Comparison of ENCODE assay signal across 1 cellular context in the genomic region with DNA sequence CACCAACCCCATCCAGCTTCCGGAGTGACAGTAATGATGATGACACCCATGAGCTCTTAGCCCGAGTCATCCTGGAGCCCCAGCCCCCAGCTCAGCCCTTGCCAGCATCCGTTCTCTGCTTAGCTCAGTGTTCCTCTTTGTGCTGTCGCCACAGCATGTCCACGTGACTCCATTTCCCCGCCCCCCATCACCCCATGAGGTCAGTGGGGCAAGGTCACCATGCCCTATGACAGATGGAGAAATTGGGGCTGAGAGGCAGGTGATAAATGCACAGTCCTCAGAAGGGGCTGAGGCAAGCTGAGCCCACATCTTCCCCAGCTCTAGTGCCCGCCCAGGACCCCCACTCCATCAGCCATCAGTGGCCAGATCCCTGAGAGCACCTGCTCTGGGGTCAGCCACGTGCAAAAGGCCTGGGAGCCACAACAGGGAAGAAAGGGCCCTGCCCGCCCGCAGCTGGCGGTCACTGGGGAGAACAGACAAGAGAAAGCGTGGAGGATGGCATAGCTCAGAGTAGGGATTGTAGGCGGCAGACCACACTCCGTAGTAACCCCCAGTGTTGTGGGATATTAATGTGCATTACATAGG.
TF ChIP-seq lines count a peak whose summit lies in the region.

No MANE protein-coding gene starts in this region.

TF ChIP-seq in K562, 482 proteins besides CTCF, POLR2A, EP300 and RAD21 (continued from another document):
- TF ChIP-seq, protein P1, sequence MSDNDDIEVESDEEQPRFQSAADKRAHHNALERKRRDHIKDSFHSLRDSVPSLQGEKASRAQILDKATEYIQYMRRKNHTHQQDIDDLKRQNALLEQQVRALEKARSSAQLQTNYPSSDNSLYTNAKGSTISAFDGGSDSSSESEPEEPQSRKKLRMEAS (CRISPR knock-in tag; IDR thresholded peaks at IDR 0.05): peak; percentile 58
- TF ChIP-seq NCOA6 (IDR thresholded peaks at IDR 0.05) (no peak), ZNF778 (CRISPR knock-in tag; IDR thresholded peaks at IDR 0.05) (no peak), RAD51 (IDR thresholded peaks at IDR 0.05; ENCODE audit: borderline replicate concordance, low read depth) (peak; percentile 78), FOSL1 (tag; conservative IDR thresholded peaks at IDR 0.05) (no peak), SREBF1 (IDR thresholded peaks at IDR 0.05; ENCODE audit: borderline replicate concordance, low read depth, low read length) (peak; percentile 37; the same call in 1 of the 2 replicates)
- TF ChIP-seq, protein P2, sequence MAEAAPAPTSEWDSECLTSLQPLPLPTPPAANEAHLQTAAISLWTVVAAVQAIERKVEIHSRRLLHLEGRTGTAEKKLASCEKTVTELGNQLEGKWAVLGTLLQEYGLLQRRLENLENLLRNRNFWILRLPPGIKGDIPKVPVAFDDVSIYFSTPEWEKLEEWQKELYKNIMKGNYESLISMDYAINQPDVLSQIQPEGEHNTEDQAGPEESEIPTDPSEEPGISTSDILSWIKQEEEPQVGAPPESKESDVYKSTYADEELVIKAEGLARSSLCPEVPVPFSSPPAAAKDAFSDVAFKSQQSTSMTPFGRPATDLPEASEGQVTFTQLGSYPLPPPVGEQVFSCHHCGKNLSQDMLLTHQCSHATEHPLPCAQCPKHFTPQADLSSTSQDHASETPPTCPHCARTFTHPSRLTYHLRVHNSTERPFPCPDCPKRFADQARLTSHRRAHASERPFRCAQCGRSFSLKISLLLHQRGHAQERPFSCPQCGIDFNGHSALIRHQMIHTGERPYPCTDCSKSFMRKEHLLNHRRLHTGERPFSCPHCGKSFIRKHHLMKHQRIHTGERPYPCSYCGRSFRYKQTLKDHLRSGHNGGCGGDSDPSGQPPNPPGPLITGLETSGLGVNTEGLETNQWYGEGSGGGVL (CRISPR knock-in tag; IDR thresholded peaks at IDR 0.05): no peak
- TF ChIP-seq, protein P3, sequence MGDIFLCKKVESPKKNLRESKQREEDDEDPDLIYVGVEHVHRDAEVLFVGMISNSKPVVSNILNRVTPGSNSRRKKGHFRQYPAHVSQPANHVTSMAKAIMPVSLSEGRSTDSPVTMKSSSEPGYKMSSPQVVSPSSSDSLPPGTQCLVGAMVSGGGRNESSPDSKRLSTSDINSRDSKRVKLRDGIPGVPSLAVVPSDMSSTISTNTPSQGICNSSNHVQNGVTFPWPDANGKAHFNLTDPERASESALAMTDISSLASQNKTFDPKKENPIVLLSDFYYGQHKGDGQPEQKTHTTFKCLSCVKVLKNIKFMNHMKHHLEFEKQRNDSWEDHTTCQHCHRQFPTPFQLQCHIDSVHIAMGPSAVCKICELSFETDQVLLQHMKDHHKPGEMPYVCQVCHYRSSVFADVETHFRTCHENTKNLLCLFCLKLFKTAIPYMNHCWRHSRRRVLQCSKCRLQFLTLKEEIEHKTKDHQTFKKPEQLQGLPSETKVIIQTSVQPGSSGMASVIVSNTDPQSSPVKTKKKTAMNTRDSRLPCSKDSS (IDR thresholded peaks at IDR 0.05; ENCODE audit: low read depth, partially characterized antibody): no peak
- TF ChIP-seq, protein P4, sequence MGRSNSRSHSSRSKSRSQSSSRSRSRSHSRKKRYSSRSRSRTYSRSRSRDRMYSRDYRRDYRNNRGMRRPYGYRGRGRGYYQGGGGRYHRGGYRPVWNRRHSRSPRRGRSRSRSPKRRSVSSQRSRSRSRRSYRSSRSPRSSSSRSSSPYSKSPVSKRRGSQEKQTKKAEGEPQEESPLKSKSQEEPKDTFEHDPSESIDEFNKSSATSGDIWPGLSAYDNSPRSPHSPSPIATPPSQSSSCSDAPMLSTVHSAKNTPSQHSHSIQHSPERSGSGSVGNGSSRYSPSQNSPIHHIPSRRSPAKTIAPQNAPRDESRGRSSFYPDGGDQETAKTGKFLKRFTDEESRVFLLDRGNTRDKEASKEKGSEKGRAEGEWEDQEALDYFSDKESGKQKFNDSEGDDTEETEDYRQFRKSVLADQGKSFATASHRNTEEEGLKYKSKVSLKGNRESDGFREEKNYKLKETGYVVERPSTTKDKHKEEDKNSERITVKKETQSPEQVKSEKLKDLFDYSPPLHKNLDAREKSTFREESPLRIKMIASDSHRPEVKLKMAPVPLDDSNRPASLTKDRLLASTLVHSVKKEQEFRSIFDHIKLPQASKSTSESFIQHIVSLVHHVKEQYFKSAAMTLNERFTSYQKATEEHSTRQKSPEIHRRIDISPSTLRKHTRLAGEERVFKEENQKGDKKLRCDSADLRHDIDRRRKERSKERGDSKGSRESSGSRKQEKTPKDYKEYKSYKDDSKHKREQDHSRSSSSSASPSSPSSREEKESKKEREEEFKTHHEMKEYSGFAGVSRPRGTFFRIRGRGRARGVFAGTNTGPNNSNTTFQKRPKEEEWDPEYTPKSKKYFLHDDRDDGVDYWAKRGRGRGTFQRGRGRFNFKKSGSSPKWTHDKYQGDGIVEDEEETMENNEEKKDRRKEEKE (IDR thresholded peaks at IDR 0.05; ENCODE audit: borderline replicate concordance in 1 of 2, control insufficient read depth in 1 of 2, low read depth in 2 of 2, low read length in 1 of 2): no peak
- TF ChIP-seq, protein P5, sequence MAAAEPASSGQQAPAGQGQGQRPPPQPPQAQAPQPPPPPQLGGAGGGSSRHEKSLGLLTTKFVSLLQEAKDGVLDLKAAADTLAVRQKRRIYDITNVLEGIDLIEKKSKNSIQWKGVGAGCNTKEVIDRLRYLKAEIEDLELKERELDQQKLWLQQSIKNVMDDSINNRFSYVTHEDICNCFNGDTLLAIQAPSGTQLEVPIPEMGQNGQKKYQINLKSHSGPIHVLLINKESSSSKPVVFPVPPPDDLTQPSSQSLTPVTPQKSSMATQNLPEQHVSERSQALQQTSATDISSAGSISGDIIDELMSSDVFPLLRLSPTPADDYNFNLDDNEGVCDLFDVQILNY (CRISPR knock-in tag; IDR thresholded peaks at IDR 0.05): no peak
